Comparison of ENCODE assay signal across 18 cellular contexts in the genomic region with DNA sequence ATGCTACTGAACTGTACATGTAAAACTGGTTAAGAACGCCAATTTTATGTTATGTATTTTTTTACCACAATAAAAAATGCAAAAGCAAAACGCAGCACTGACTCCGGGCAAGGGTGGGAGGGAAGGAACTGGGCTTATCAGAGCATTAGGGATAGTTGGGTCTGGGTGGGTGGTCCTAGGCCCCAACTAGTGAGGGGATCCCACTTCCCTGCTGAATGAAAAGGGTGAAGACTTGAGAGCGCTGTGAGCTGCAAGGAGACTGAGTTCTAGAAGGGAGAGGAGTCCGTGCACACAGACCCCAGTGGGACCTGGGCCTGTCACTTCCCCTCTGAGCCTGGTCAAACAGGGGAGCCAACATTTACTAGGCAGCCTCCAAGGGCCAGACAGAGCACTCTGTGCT.
DNase-seq lines count a peak whose midpoint lies in the region; ATAC-seq, FAIRE-seq and TF ChIP-seq lines count a peak whose summit lies in the region.
"Had no signal": no experiment of that assay in that cellular context is flagged by ENCODE, and none has a peak within 500 bp of the region (broad histone marks: within the 10 kb centered on the region; RNA-seq: fewer than 3 reads in every experiment).

No MANE protein-coding gene starts in this region.

- no peaks in the 10 kb centered on the region for H3K9me3 ChIP-seq in lung (ENCODE audit: control insufficient read depth in 2 of 2, insufficient read depth in 1 of 2, low read length in 1 of 2)
- H3K9me3 ChIP-seq: A549, Caco-2, HAP-1 had no signal

- ATAC-seq in left ventricle myocardium superior (no peak), lung (ENCODE audit: insufficient read depth, low FRiP score) (no peak)
- ATAC-seq in natural killer cell treated with Interleukin-12 subunit alpha and Interleukin-12 subunit beta and Interleukin-15 and Interleukin-18, amount 100 ng/mL, for 72 hours = no peak
- ATAC-seq: A549, HepG2 had no signal

- no peak overlapping the region for H3K27ac Mint-ChIP-seq in natural killer cell treated with Interleukin-12 subunit alpha and Interleukin-12 subunit beta and Interleukin-15 and Interleukin-18, amount 100 ng/mL, for 72 hours
- H3K27ac Mint-ChIP-seq: CD4-positive, alpha-beta T cell had no signal

- H3K36me3 ChIP-seq in bronchial epithelial cell (ENCODE audit: control insufficient read depth, insufficient read depth, low read length) = no peaks in the 10 kb centered on the region
- H3K36me3 ChIP-seq in lung (ENCODE audit: control insufficient read depth in 2 of 2, insufficient read depth in 2 of 2, low read length in 2 of 2) = no peaks in the 10 kb centered on the region
- H3K36me3 ChIP-seq: HAP-1 had no signal

- H3K4me1 ChIP-seq in lung (ENCODE audit: control insufficient read depth in 2 of 2, insufficient read depth in 2 of 2, low read length in 2 of 2) = no peaks in the 10 kb centered on the region
- H3K4me1 ChIP-seq: A549, Caco-2, HAP-1 had no signal

- H3K27me3 ChIP-seq in bronchial epithelial cell (ENCODE audit: control insufficient read depth, insufficient read depth, low read length) (no peaks in the 10 kb centered on the region), lung (ENCODE audit: control insufficient read depth, insufficient read depth) (no peaks in the 10 kb centered on the region)

- intact Hi-C loops in cardiac septum (cut with DNase I) (no loop called here), left ventricle myocardium superior (cut with micrococcal nuclease) (no loop called here), posterior vena cava (cut with DNase I) (loop anchor here in 1 of 2 donors (5.0 kb wide), 2 partner anchors 680 to 1350 kb away; no protein-coding TSS in a partner anchor)

- H3K9me3 Mint-ChIP-seq in natural killer cell treated with Interleukin-12 subunit alpha and Interleukin-12 subunit beta and Interleukin-15 and Interleukin-18, amount 100 ng/mL, for 72 hours = no peaks in the 10 kb centered on the region
- H3K9me3 Mint-ChIP-seq: CD4-positive, alpha-beta T cell had no signal

- peak; percentile 7 for FAIRE-seq in bronchial epithelial cell (lab: Jason Lieb, UNC)
- FAIRE-seq: A549, D721Med, G401.6, GM12892, HepG2 had no signal

- WGBS in lung, 2 donors = 88 to 94% methylated on average over 5 of the region's 5 CpGs

- H3K4me1 Mint-ChIP-seq in natural killer cell treated with Interleukin-12 subunit alpha and Interleukin-12 subunit beta and Interleukin-15 and Interleukin-18, amount 100 ng/mL, for 72 hours (ENCODE audit: low read depth in 2 of 2) = no peaks in the 10 kb centered on the region

- no peaks in the 10 kb centered on the region for H3K36me3 Mint-ChIP-seq in natural killer cell treated with Interleukin-12 subunit alpha and Interleukin-12 subunit beta and Interleukin-15 and Interleukin-18, amount 100 ng/mL, for 72 hours

- H3K4me3 Mint-ChIP-seq in natural killer cell treated with Interleukin-12 subunit alpha and Interleukin-12 subunit beta and Interleukin-15 and Interleukin-18, amount 100 ng/mL, for 72 hours = no peak overlapping the region
- H3K4me3 Mint-ChIP-seq: CD4-positive, alpha-beta T cell had no signal

- no peak overlapping the region for H3K27ac ChIP-seq in lung (ENCODE audit: low read depth in 1 of 2, low read length in 1 of 2)
- H3K27ac ChIP-seq: 22Rv1, A549, C4-2B had no signal

- TF ChIP-seq CTCF in bronchial epithelial cell (IDR thresholded peaks at IDR 0.05; ENCODE audit: insufficient read depth, low read length, severe bottlenecking) (no peak), lung (IDR thresholded peaks at IDR 0.05; ENCODE audit: control extremely low read depth, extremely low read depth) (no peak)

- DNase-seq in cardiac septum (ENCODE audit: low spot score) (peak; percentile 56), left ventricle myocardium superior (no peak), bronchial epithelial cell (ENCODE audit: low read depth) (no peak), lung (ENCODE audit: low spot score) (peak; percentile 26), posterior vena cava (ENCODE audit: low spot score) (no peak), SK-N-DZ (ENCODE audit: low spot score) (no peak)
- DNase-seq in natural killer cell treated with Interleukin-12 subunit alpha and Interleukin-12 subunit beta and Interleukin-15 and Interleukin-18, amount 100 ng/mL, for 72 hours (ENCODE audit: low spot score) = no peak
- DNase-seq: AML-193; Caco-2; CD4-positive, alpha-beta T cell had no signal

- H3K4me3 ChIP-seq in bronchial epithelial cell (ENCODE audit: low read depth, low read length) = no peak overlapping the region
- no peak overlapping the region for H3K4me3 ChIP-seq in lung
- H3K4me3 ChIP-seq: A549, HAP-1 had no signal

- peaks cover 26 to 33% of the 10 kb centered on the region in 2 donors for H3K27me3 Mint-ChIP-seq in natural killer cell treated with Interleukin-12 subunit alpha and Interleukin-12 subunit beta and Interleukin-15 and Interleukin-18, amount 100 ng/mL, for 72 hours

Comparison
In these comparisons a context has a peak if more than half of its experiments do, and no peak if none do; other contexts are left out.
1. DNase-seq: peak in cardiac septum (single experiment) and lung (single experiment); none in left ventricle myocardium superior (single experiment), bronchial epithelial cell (single experiment), posterior vena cava (single experiment), SK-N-DZ (single experiment) and natural killer cell treated with Interleukin-12 subunit alpha and Interleukin-12 subunit beta and Interleukin-15 and Interleukin-18, amount 100 ng/mL, for 72 hours (single experiment).